Comparison of ENCODE assay signal across 10 cellular contexts in the genomic region with DNA sequence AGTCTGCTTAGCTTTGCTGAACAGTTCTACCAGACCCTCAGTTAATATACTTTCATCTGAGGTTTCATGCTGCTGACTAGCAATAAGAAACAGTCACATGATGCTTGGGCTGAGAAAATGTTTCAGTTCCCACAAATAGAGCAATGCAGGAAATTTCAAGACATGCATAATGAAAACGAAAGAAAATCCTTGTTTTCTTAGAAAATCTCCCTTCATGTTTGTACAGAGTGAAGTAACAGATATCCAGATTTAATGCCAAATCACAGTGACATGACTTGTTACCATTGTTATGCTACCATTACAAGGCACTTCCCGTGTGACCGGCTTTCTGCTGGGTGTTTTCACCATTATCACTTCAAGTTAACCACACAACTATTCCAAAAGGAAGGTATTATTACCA.
DNase-seq lines count a peak whose midpoint lies in the region; ATAC-seq and TF ChIP-seq lines count a peak whose summit lies in the region.
"Had no signal": no experiment of that assay in that cellular context is flagged by ENCODE, and none has a peak within 500 bp of the region (broad histone marks: within the 10 kb centered on the region; RNA-seq: fewer than 3 reads in every experiment).

No MANE protein-coding gene starts in this region.

- H3K4me1 Mint-ChIP-seq in activated T-cell treated with anti-CD3 and anti-CD28 coated beads, Interleukin-2, amount 50 U/mL, for 24 hours (ENCODE audit: low read depth), result peaks cover 10% of the 10 kb centered on the region
- peaks cover 6% of the 10 kb centered on the region for H3K4me1 Mint-ChIP-seq in T-helper 17 cell

- H3K27me3 Mint-ChIP-seq in activated T-cell treated with anti-CD3 and anti-CD28 coated beads, Interleukin-2, amount 50 U/mL, for 24 hours, result peaks cover 25% of the 10 kb centered on the region
- peaks cover 35% of the 10 kb centered on the region for H3K27me3 Mint-ChIP-seq in T-helper 17 cell

- H3K9me3 ChIP-seq in fibroblast of lung (ENCODE audit: control insufficient read depth, insufficient read depth, low read depth, low read length) (no peaks in the 10 kb centered on the region), tibial nerve (no peaks in the 10 kb centered on the region), T-helper 17 cell (ENCODE audit: control insufficient read depth, low read length, poor library complexity, severe bottlenecking) (no peaks in the 10 kb centered on the region)
- H3K9me3 ChIP-seq: body of pancreas, pancreas had no signal

- no peak overlapping the region for H3K9ac ChIP-seq in fibroblast of lung (ENCODE audit: insufficient read depth, low read length)

- WGBS in tibial nerve, 2 donors, result 14 to 16% methylated on average over 3 of the region's 3 CpGs

- no peaks in the 10 kb centered on the region for H4K20me1 ChIP-seq in fibroblast of lung (ENCODE audit: control insufficient read depth, extremely low read depth, insufficient read depth, low read length)

- H3K27ac Mint-ChIP-seq in activated T-cell treated with anti-CD3 and anti-CD28 coated beads, Interleukin-2, amount 50 U/mL, for 24 hours, result no peak overlapping the region
- H3K27ac Mint-ChIP-seq in T-helper 17 cell, result no peak overlapping the region

- no peak for TF ChIP-seq CTCF in fibroblast of lung (conservative IDR thresholded peaks at IDR 0.05 in 1 of 2, IDR thresholded peaks at IDR 0.05 in 1 of 2; ENCODE audit: low read depth in 1 of 2, low read length in 2 of 2)
- no peak for TF ChIP-seq CTCF in tibial nerve (IDR thresholded peaks at IDR 0.05)

- H3K27ac ChIP-seq in fibroblast of lung (ENCODE audit: insufficient read depth, low read length) (peak overlapping the region; percentile 2), tibial nerve (peak overlapping the region in 2 of 4 donors; percentile 70 to 77)

- TF ChIP-seq EP300 in tibial nerve (IDR thresholded peaks at IDR 0.05), result peak; percentile 27 to 66

- no peaks in the 10 kb centered on the region for H3K36me3 Mint-ChIP-seq in activated T-cell treated with anti-CD3 and anti-CD28 coated beads, Interleukin-2, amount 50 U/mL, for 24 hours (ENCODE audit: low read depth)
- H3K36me3 Mint-ChIP-seq in T-helper 17 cell (ENCODE audit: low read depth), result no peaks in the 10 kb centered on the region

- no peaks in the 10 kb centered on the region for H3K9me3 Mint-ChIP-seq in activated T-cell treated with anti-CD3 and anti-CD28 coated beads, Interleukin-2, amount 50 U/mL, for 24 hours

- no peak for TF ChIP-seq POLR2A in tibial nerve (IDR thresholded peaks at IDR 0.05)

- H3K36me3 ChIP-seq in fibroblast of lung (ENCODE audit: control insufficient read depth, insufficient read depth, low read length) (no peaks in the 10 kb centered on the region), tibial nerve (no peaks in the 10 kb centered on the region)
- H3K36me3 ChIP-seq: pancreas had no signal

- peak; percentile 45 for ATAC-seq in Right ventricle myocardium superior (ENCODE audit: poor library complexity)
- ATAC-seq in HG03175 (IDR thresholded peaks at IDR 0.05; ENCODE audit: unreplicated experiment), result peak; percentile 57
- no peak for ATAC-seq in T-helper 17 cell
- ATAC-seq: body of pancreas had no signal

- peaks cover 4% of the 10 kb centered on the region for H3K4me1 ChIP-seq in fibroblast of lung (ENCODE audit: control insufficient read depth, extremely low read depth, insufficient read depth, low read length)
- H3K4me1 ChIP-seq in tibial nerve, result peaks cover 0 to 36% (median 9%) of the 10 kb centered on the region in 4 donors

- no peak overlapping the region for H3K4me3 Mint-ChIP-seq in activated T-cell treated with anti-CD3 and anti-CD28 coated beads, Interleukin-2, amount 50 U/mL, for 24 hours
- no peak overlapping the region for H3K4me3 Mint-ChIP-seq in T-helper 17 cell

- no peak overlapping the region for H2AFZ ChIP-seq in fibroblast of lung (ENCODE audit: low read length)

- DNase-seq in Right ventricle myocardium superior (no peak), cardiac septum (ENCODE audit: low spot score) (no peak), fibroblast of lung (ENCODE audit: low read depth in 2 of 2) (peak; percentile 5 to 62), tibial nerve (ENCODE audit: low spot score in 2 of 2) (no peak), T-helper 17 cell (no peak)
- DNase-seq in stimulated activated naive CD4-positive, alpha-beta T cell treated with Interleukin-2 at 50 U/mL for 16 hours (lab: John Stamatoyannopoulos, UW), result no peak
- no peak for DNase-seq in activated T-cell treated with anti-CD3 and anti-CD28 coated beads, Interleukin-2, amount 50 U/mL, for 24 hours
- DNase-seq: pancreas had no signal

- intact Hi-C loops in Right ventricle myocardium superior (cut with DNase I) (no loop called here), cardiac septum (cut with DNase I) (no loop called here)

- H3K4me3 ChIP-seq in fibroblast of lung (replicated peaks in 1 of 4; ENCODE audit: control extremely low read depth in 1 of 4, insufficient read depth in 1 of 4, low read depth in 3 of 4, low read length in 4 of 4), result no peak overlapping the region
- peak overlapping the region in 1 of 4 donors; percentile 17 for H3K4me3 ChIP-seq in tibial nerve
- H3K4me3 ChIP-seq: body of pancreas, pancreas had no signal

- H3K79me2 ChIP-seq in fibroblast of lung (ENCODE audit: control insufficient read depth, insufficient read depth, low read length), result no peaks in the 10 kb centered on the region

- no peaks in the 10 kb centered on the region for H3K27me3 ChIP-seq in fibroblast of lung (ENCODE audit: control insufficient read depth, insufficient read depth, low read length)
- no peaks in the 10 kb centered on the region for H3K27me3 ChIP-seq in tibial nerve
- H3K27me3 ChIP-seq: body of pancreas, pancreas had no signal

- H3K4me2 ChIP-seq in fibroblast of lung (ENCODE audit: extremely low read depth, insufficient read depth, low read length), result peak overlapping the region; percentile 49

Comparison
In these comparisons a context has a peak if more than half of its experiments do, and no peak if none do; other contexts are left out.
1. DNase-seq: peak in fibroblast of lung (2 of 2); none in Right ventricle myocardium superior (single experiment), cardiac septum (single experiment), tibial nerve (0 of 2), stimulated activated naive CD4-positive, alpha-beta T cell treated with Interleukin-2 at 50 U/mL for 16 hours (single experiment), activated T-cell treated with anti-CD3 and anti-CD28 coated beads, Interleukin-2, amount 50 U/mL, for 24 hours (single experiment) and T-helper 17 cell (0 of 3).